In genomic region chr11:3090096-3090901, GRCh38 we compare ENCODE assay signal across 18 cellular contexts.
"Had no signal": no experiment of that assay in that cellular context is flagged by ENCODE, and none has a peak within 500 bp of the region (broad histone marks: within the 10 kb centered on the region; RNA-seq: fewer than 3 reads in every experiment).

No MANE protein-coding gene starts in this region.

- DNase-seq: activated CD4-positive, alpha-beta memory T cell treated with anti-CD3 and anti-CD28 coated beads for 36 hours; activated CD4-positive, alpha-beta T cell treated with anti-CD3 and anti-CD28 coated beads for 48 hours; activated CD4-positive, CD25-positive, alpha-beta regulatory T cell; activated effector memory CD4-positive, alpha-beta T cell treated with Interleukin-2 at 50 U/mL for 16 hours; activated naive CD4-positive, alpha-beta T cell treated with anti-CD3 and anti-CD28 coated beads, Interleukin-2, amount 10 ng/mL, durations not matched to agents 7 days and 5 days; activated T-cell treated with anti-CD3 and anti-CD28 coated beads, Interleukin-2, amount 50 U/mL, for 72 hours; amygdala; cerebellar nuclear complex; cortex of kidney; endodermal cell; midbrain; stimulated activated CD4-positive, alpha-beta T cell treated with anti-CD3 and anti-CD28 coated beads, Interleukin-4, amount 100 ng/mL, for 1 hour; stimulated activated naive CD4-positive, alpha-beta T cell; SW 1271; T-helper 17 cell; thyroid gland had no signal

- ATAC-seq: activated T-cell treated with anti-CD3 and anti-CD28 coated beads, Interleukin-2, amount 50 U/mL, for 72 hours; gastroesophageal sphincter; left lung; T-helper 17 cell had no signal

- H3K27ac ChIP-seq: gastroesophageal sphincter, left lung, thyroid gland had no signal

- H3K4me3 ChIP-seq: gastroesophageal sphincter, left lung, thyroid gland had no signal

- H3K27me3 ChIP-seq: gastroesophageal sphincter, left lung, thyroid gland had no signal

- H3K9me3 ChIP-seq: gastroesophageal sphincter, left lung, thyroid gland had no signal
